In genomic region chr12:69388371-69388770, GRCh38 we compare ENCODE assay signal across 9 cellular contexts. TPM values are rescaled to one million over a fixed set of nuclear protein-coding genes. Genes with fewer than 3 reads are reported as not detected.
A peak's percentile ranks its signal among the peaks of the same experiment; 100 is the strongest.
DNase-seq lines count a peak whose midpoint lies in the region; ATAC-seq, FAIRE-seq and TF ChIP-seq lines count a peak whose summit lies in the region.
"Had no signal": no experiment of that assay in that cellular context is flagged by ENCODE, and none has a peak within 500 bp of the region (broad histone marks: within the 10 kb centered on the region; RNA-seq: fewer than 3 reads in every experiment).

No MANE protein-coding gene starts in this region.

- intact Hi-C loops in HepG2 (cut with micrococcal nuclease; ENCODE audit: unreplicated experiment) (loop anchor here (1.0 to 10.0 kb wide), 3 partner anchors 82 to 182 kb away; partner anchors contain the start of gene FRS2), vagina (cut with DNase I) (no loop called here)

- 100% methylated on average over 1 of the region's 1 CpG for WGBS in HepG2 (ENCODE audit: low lambda C conversion rate)

- TF ChIP-seq CTCF in astrocyte of the cerebellum (IDR thresholded peaks at IDR 0.05; ENCODE audit: low read depth, low read length, missing control alignments), result peak; percentile 34
- TF ChIP-seq CTCF in HepG2 (CRISPR knock-in tag; IDR thresholded peaks at IDR 0.05), result peak; percentile 58
- TF ChIP-seq CTCF in vagina (IDR thresholded peaks at IDR 0.05), result peak in 1 of 3 experiments; percentile 26

- H3K4me2 ChIP-seq in HepG2 (ENCODE audit: low read depth, low read length), result no peak overlapping the region

- in situ Hi-C loops in astrocyte of the cerebellum (cut with HindIII; ENCODE audit: low sequenced_read_pairs) (no loop called here), HepG2 (cut with HindIII; ENCODE audit: extremely low pct_ligation_motif_present, low pct_unique_long_range_greater_than_20kb) (loop anchor here (10.0 kb wide), 1 partner anchor 186 kb away; no protein-coding TSS in a partner anchor)

- BruUV-seq in HepG2 (replicated peaks; lab: Mats Ljungman, UMichigan), result no TSS peak

- POLR2A ChIA-PET in HepG2 (lab: Yijun Ruan, JAX), result no interaction called here

- FAIRE-seq in HepG2 (lab: Jason Lieb, UNC), result no peak

- H3K36me3 ChIP-seq in HepG2 (replicated peaks in 1 of 2; ENCODE audit: control insufficient read depth in 1 of 2, insufficient read depth in 2 of 2, low read length in 2 of 2) (peaks cover 4 to 40% of the 10 kb centered on the region in 2 experiments; a peak in 4 of 5 replicates), vagina (no peaks in the 10 kb centered on the region)

- H3K27me3 ChIP-seq in HepG2 (ENCODE audit: control insufficient read depth in 1 of 2, insufficient read depth in 2 of 2, low read length in 2 of 2) (no peaks in the 10 kb centered on the region), vagina (no peaks in the 10 kb centered on the region)

- DNase-seq in EL (peak; percentile 62), LHCN-M2 (ENCODE audit: low read depth) (peak; percentile 55), astrocyte of the cerebellum (ENCODE audit: low read depth) (peak; percentile 65), HepG2 (ENCODE audit: low spot score) (peak; percentile 43), vagina (ENCODE audit: extremely low spot score in 2 of 2) (no peak), GM19240 (ENCODE audit: insufficient read length, low spot score) (no peak)
- DNase-seq in stimulated activated CD4-positive, alpha-beta T cell treated with anti-CD3 and anti-CD28 coated beads, Interleukin-4, amount 100 ng/mL, for 24 hours, result no peak
- DNase-seq in stimulated activated CD4-positive, alpha-beta T cell treated with anti-CD3 and anti-CD28 coated beads, Interleukin-2, amount 100 ng/mL, for 24 hours, result no peak

- no peaks in the 10 kb centered on the region for H4K20me1 ChIP-seq in HepG2 (ENCODE audit: insufficient read depth, low read length)

- TF ChIP-seq RAD21 in HepG2 (CRISPR knock-in tag; IDR thresholded peaks at IDR 0.05), result 0 out of 2 replicates have a peak, but pooled peaks have one; percentile 27

- no peaks in the 10 kb centered on the region for H3K79me2 ChIP-seq in HepG2 (ENCODE audit: insufficient read depth, low read length)
- H3K79me2 ChIP-seq: parathyroid adenoma had no signal

- H3K9me3 ChIP-seq in HepG2 (ENCODE audit: low read length) (no peaks in the 10 kb centered on the region), vagina (no peaks in the 10 kb centered on the region)

- H3K4me1 ChIP-seq in HepG2 (ENCODE audit: insufficient read depth, low read length) (no peaks in the 10 kb centered on the region), vagina (no peaks in the 10 kb centered on the region)
- H3K4me1 ChIP-seq: parathyroid adenoma had no signal

- no peak overlapping the region for H3K4me3 ChIP-seq in astrocyte of the cerebellum (ENCODE audit: low read depth, low read length)
- H3K4me3 ChIP-seq in HepG2 (replicated peaks in 1 of 3; ENCODE audit: insufficient read depth in 1 of 3, low read depth in 2 of 3, low read length in 3 of 3), result no peak overlapping the region
- no peak overlapping the region for H3K4me3 ChIP-seq in vagina

- H3K27ac ChIP-seq in HepG2 (ENCODE audit: extremely low read length, insufficient read depth, low read length) (no peak overlapping the region), vagina (no peak overlapping the region)
- H3K27ac ChIP-seq: parathyroid adenoma had no signal

- TF ChIP-seq EP300 in HepG2 (IDR thresholded peaks at IDR 0.05; ENCODE audit: low read depth in 2 of 2, low read length in 2 of 2) (no peak), HepG2 (CRISPR knock-in tag; IDR thresholded peaks at IDR 0.05; ENCODE audit: borderline replicate concordance) (no peak)

- no peak for TF ChIP-seq POLR2A in HepG2 (IDR thresholded peaks at IDR 0.05; ENCODE audit: insufficient read depth in 1 of 2, low read depth in 2 of 2, low read length in 2 of 2)
- TF ChIP-seq POLR2A in vagina (IDR thresholded peaks at IDR 0.05), result no peak

- no peak overlapping the region for H3K9ac ChIP-seq in HepG2 (ENCODE audit: insufficient read depth, low read depth, low read length)
- H3K9ac ChIP-seq: parathyroid adenoma had no signal

- peak; percentile 48; the same call in 2 of the 3 replicates for ATAC-seq in HepG2

- CTCF ChIA-PET in HepG2 (lab: Yijun Ruan, JAX; ENCODE audit: low intra/inter-chr PET ratio, low total read pairs), result interaction anchor here (0.9 to 2.4 kb wide), 2 partner anchors 27 to 182 kb away, joined by 3 to 27 read pairs; no protein-coding TSS in a partner anchor

- no peak overlapping the region for H2AFZ ChIP-seq in HepG2 (ENCODE audit: low read length)
- H2AFZ ChIP-seq: parathyroid adenoma had no signal

TF ChIP-seq in HepG2, 621 proteins besides CTCF, POLR2A, EP300 and RAD21 (continues in another document):
- TF ChIP-seq ZBTB14 (CRISPR knock-in tag; IDR thresholded peaks at IDR 0.05) (no peak), ZNF317 (CRISPR knock-in tag; IDR thresholded peaks at IDR 0.05) (no peak), ZNF496 (CRISPR knock-in tag; IDR thresholded peaks at IDR 0.05; ENCODE audit: insufficient replicate concordance) (no peak)
- TF ChIP-seq, protein P1, sequence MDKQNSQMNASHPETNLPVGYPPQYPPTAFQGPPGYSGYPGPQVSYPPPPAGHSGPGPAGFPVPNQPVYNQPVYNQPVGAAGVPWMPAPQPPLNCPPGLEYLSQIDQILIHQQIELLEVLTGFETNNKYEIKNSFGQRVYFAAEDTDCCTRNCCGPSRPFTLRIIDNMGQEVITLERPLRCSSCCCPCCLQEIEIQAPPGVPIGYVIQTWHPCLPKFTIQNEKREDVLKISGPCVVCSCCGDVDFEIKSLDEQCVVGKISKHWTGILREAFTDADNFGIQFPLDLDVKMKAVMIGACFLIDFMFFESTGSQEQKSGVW (CRISPR knock-in tag; IDR thresholded peaks at IDR 0.05; ENCODE audit: borderline replicate concordance), result no peak

RNA-seq across cellular contexts. Expression of gene YEATS4, which starts 28.8 kb away (rescaled TPM):
- total RNA-seq in LHCN-M2 (2014; rRNA removed) (39.9 and 48.4 TPM in 2 replicates), HepG2 (2016; rRNA removed; fragmentation: Illumina TruSeq; extraction: Trizol) (45.0 and 51.7 TPM in 2 replicates), vagina (6.1 TPM)
- 7.8 TPM for polyA plus RNA-seq in LHCN-M2 (2012)
- total RNA-seq in HepG2 (2016; cell fraction: cytosol; rRNA removed; fragmentation: Illumina TruSeq; extraction: Trizol; ENCODE audit: low read depth), result 11.6 and 14.0 TPM in 2 replicates
- total RNA-seq in HepG2 (2016; cell fraction: insoluble cytoplasmic fraction; rRNA removed; fragmentation: Illumina TruSeq; extraction: Trizol), result 45.7 and 59.8 TPM in 2 replicates
- total RNA-seq in HepG2 (2016; cell fraction: membrane; rRNA removed; fragmentation: Illumina TruSeq; extraction: Trizol), result 25.6 and 27.0 TPM in 2 replicates
- total RNA-seq in HepG2 (2016; cell fraction: nucleus; rRNA removed; fragmentation: Illumina TruSeq; extraction: Trizol), result 21.7 and 27.0 TPM in 2 replicates
- 10.0 and 16.8 TPM in 2 replicates for polyA plus RNA-seq in HepG2 (2011; rRNA removed)
- polyA plus RNA-seq in HepG2 (2011; cell fraction: cytosol; rRNA removed), result 16.1 and 23.0 TPM in 2 replicates
- polyA plus RNA-seq in HepG2 (2011; cell fraction: nucleus; rRNA removed), result 6.9 and 7.4 TPM in 2 replicates
- 17.1 and 21.3 TPM in 2 replicates for polyA plus RNA-seq in HepG2 (2012)
- 10.2 and 11.1 TPM in 2 replicates for polyA plus RNA-seq in HepG2 (2016; cell fraction: cytosol; fragmentation: Illumina TruSeq; extraction: Trizol; ENCODE audit: low read depth)
- polyA plus RNA-seq in HepG2 (2016; cell fraction: insoluble cytoplasmic fraction; fragmentation: Illumina TruSeq; extraction: Trizol; ENCODE audit: low read depth), result 58.2 and 68.3 TPM in 2 replicates
- polyA plus RNA-seq in HepG2 (2016; cell fraction: membrane; fragmentation: Illumina TruSeq; extraction: Trizol; ENCODE audit: low read depth), result 21.0 and 21.8 TPM in 2 replicates
- polyA plus RNA-seq in HepG2 (2016; cell fraction: nucleus; fragmentation: Illumina TruSeq; extraction: Trizol; ENCODE audit: insufficient read depth, low read depth), result 28.6 and 30.9 TPM in 2 replicates
- polyA minus RNA-seq in HepG2 (2011; rRNA and poly(A)+ RNA removed; ENCODE audit: low replicate concordance), result 7.0 and 10.3 TPM in 2 replicates
- polyA minus RNA-seq in HepG2 (2011; cell fraction: cytosol; rRNA and poly(A)+ RNA removed), result 10.5 and 11.3 TPM in 2 replicates
- polyA minus RNA-seq in HepG2 (2011; cell fraction: nucleus; rRNA and poly(A)+ RNA removed), result 16.4 and 19.7 TPM in 2 replicates

RNA-seq across cellular contexts. Expression of gene LYZ, which starts 40.2 kb away (rescaled TPM):
- total RNA-seq in LHCN-M2 (2014; rRNA removed) (not detected in 2 replicates), HepG2 (2016; rRNA removed; fragmentation: Illumina TruSeq; extraction: Trizol) (1,312 and 2,054 TPM in 2 replicates), vagina (15.2 TPM)
- polyA plus RNA-seq in LHCN-M2 (2012), result 0.10 TPM
- total RNA-seq in HepG2 (2016; cell fraction: cytosol; rRNA removed; fragmentation: Illumina TruSeq; extraction: Trizol; ENCODE audit: low read depth), result 154 and 157 TPM in 2 replicates
- total RNA-seq in HepG2 (2016; cell fraction: insoluble cytoplasmic fraction; rRNA removed; fragmentation: Illumina TruSeq; extraction: Trizol), result 1,332 and 2,132 TPM in 2 replicates
- 312 and 354 TPM in 2 replicates for total RNA-seq in HepG2 (2016; cell fraction: membrane; rRNA removed; fragmentation: Illumina TruSeq; extraction: Trizol)
- total RNA-seq in HepG2 (2016; cell fraction: nucleus; rRNA removed; fragmentation: Illumina TruSeq; extraction: Trizol), result 1,314 and 1,505 TPM in 2 replicates
- 1,560 and 1,788 TPM in 2 replicates for polyA plus RNA-seq in HepG2 (2011; rRNA removed)
- 1,336 TPM in 2 replicates for polyA plus RNA-seq in HepG2 (2011; cell fraction: cytosol; rRNA removed)
- polyA plus RNA-seq in HepG2 (2011; cell fraction: nucleus; rRNA removed), result 253 and 317 TPM in 2 replicates
- 2,246 and 4,153 TPM in 2 replicates for polyA plus RNA-seq in HepG2 (2012)
- 159 and 162 TPM in 2 replicates for polyA plus RNA-seq in HepG2 (2016; cell fraction: cytosol; fragmentation: Illumina TruSeq; extraction: Trizol; ENCODE audit: low read depth)
- 1,264 and 1,284 TPM in 2 replicates for polyA plus RNA-seq in HepG2 (2016; cell fraction: insoluble cytoplasmic fraction; fragmentation: Illumina TruSeq; extraction: Trizol; ENCODE audit: low read depth)
- polyA plus RNA-seq in HepG2 (2016; cell fraction: membrane; fragmentation: Illumina TruSeq; extraction: Trizol; ENCODE audit: low read depth), result 279 and 297 TPM in 2 replicates
- polyA plus RNA-seq in HepG2 (2016; cell fraction: nucleus; fragmentation: Illumina TruSeq; extraction: Trizol; ENCODE audit: insufficient read depth, low read depth), result 2,068 and 2,203 TPM in 2 replicates
- 0.80 and 1,221 TPM in 2 replicates for polyA minus RNA-seq in HepG2 (2011; rRNA and poly(A)+ RNA removed; ENCODE audit: low replicate concordance)
- polyA minus RNA-seq in HepG2 (2011; cell fraction: cytosol; rRNA and poly(A)+ RNA removed), result 3,146 and 3,201 TPM in 2 replicates
- 420 and 665 TPM in 2 replicates for polyA minus RNA-seq in HepG2 (2011; cell fraction: nucleus; rRNA and poly(A)+ RNA removed)

Comparison
In these comparisons a context has a peak if more than half of its experiments do, and no peak if none do; other contexts are left out.
1. DNase-seq: peak in EL (single experiment), LHCN-M2 (single experiment), astrocyte of the cerebellum (single experiment) and HepG2 (single experiment); none in vagina (0 of 2), stimulated activated CD4-positive, alpha-beta T cell treated with anti-CD3 and anti-CD28 coated beads, Interleukin-4, amount 100 ng/mL, for 24 hours (single experiment), GM19240 (single experiment) and stimulated activated CD4-positive, alpha-beta T cell treated with anti-CD3 and anti-CD28 coated beads, Interleukin-2, amount 100 ng/mL, for 24 hours (0 of 2).